ENCODE assay signal across 22 cellular contexts in the genomic region with DNA sequence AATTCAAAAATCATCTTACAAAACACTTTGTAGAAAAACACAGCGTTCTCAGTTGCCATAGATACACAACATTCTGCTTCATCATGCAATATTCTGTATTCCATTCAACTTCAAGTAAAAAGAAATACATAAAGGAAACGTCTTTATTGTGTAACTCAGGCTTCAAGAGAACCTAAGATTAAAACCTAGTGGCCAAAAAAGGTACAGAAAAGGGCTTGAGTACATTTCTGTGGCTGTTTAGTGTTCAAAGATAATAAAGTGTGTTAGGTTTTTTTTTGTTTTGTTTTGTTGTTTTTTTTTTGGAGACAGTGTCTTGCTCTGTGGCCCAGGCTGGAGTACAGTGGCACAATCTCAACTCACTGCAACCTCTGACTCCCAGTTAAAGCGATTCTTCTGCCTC.
DNase-seq lines count a peak whose midpoint lies in the region; TF ChIP-seq lines count a peak whose summit lies in the region.
"Had no signal": no experiment of that assay in that cellular context is flagged by ENCODE, and none has a peak within 500 bp of the region (broad histone marks: within the 10 kb centered on the region; RNA-seq: fewer than 3 reads in every experiment).

No MANE protein-coding gene starts in this region.

- POLR2A ChIA-PET in A673 (lab: Charles Lee; ENCODE audit: low non-redundant PET) = no interaction called here

- no peak overlapping the region for H3K4me3 ChIP-seq in A673 (ENCODE audit: low read depth, low read length, poor library complexity, severe bottlenecking)
- no peak overlapping the region for H3K4me3 ChIP-seq in GM12865 (ENCODE audit: low read depth, low read length)
- no peak overlapping the region for H3K4me3 ChIP-seq in fibroblast of the aortic adventitia (ENCODE audit: low read depth, low read length)
- H3K4me3 ChIP-seq: mucosa of descending colon had no signal

- H3K9me3 Mint-ChIP-seq in progenitor cell of endocrine pancreas (ENCODE audit: low read depth) = peaks cover 19% of the 10 kb centered on the region
- H3K9me3 Mint-ChIP-seq: CD4-positive, alpha-beta memory T cell; T-helper 1 cell treated with Interleukin-12 subunit alpha and Interleukin-12 subunit beta and Interleukin-4 antibody, amounts not matched to agents 30 μg/mL and 1 μg/mL, for 36 hours had no signal

- H3K27me3 ChIP-seq in A673 (replicated peaks; ENCODE audit: insufficient read depth, low read depth, low read length, poor library complexity) = no peaks in the 10 kb centered on the region
- H3K27me3 ChIP-seq: brain microvascular endothelial cell had no signal

- H3K9me3 ChIP-seq in A673 (ENCODE audit: low read depth, low read length, poor library complexity, severe bottlenecking) = peaks cover 6% of the 10 kb centered on the region
- H3K9me3 ChIP-seq: mucosa of descending colon had no signal

- peaks cover 11% of the 10 kb centered on the region for H3K36me3 Mint-ChIP-seq in progenitor cell of endocrine pancreas (ENCODE audit: insufficient read depth)
- H3K36me3 Mint-ChIP-seq: CD4-positive, alpha-beta memory T cell had no signal

- CTCF ChIA-PET in A673 (lab: Charles Lee) = no interaction called here

- no peaks in the 10 kb centered on the region for H3K4me1 ChIP-seq in A673 (ENCODE audit: insufficient read depth, low read length, poor library complexity, severe bottlenecking)

- H3K4me3 Mint-ChIP-seq in progenitor cell of endocrine pancreas (ENCODE audit: low read depth) = no peak overlapping the region
- H3K4me3 Mint-ChIP-seq: CD4-positive, alpha-beta memory T cell; dendritic cell treated with granulocyte-macrophage colony-stimulating factor and Interleukin-4, amounts not matched to agents 40 ng/mL and 50 ng/mL, for 4 days; T-helper 1 cell treated with Interleukin-12 subunit alpha and Interleukin-12 subunit beta and Interleukin-4 antibody, amounts not matched to agents 30 μg/mL and 1 μg/mL, for 36 hours had no signal

- DNase-seq in A673 (ENCODE audit: low spot score) (peak; percentile 7), GM12865 (ENCODE audit: low read depth) (no peak), OCI-M1 (lab: John Stamatoyannopoulos, UW) (peak; percentile 2), fibroblast of the aortic adventitia (ENCODE audit: low read depth) (no peak), HPDE6-E6E7 (ENCODE audit: extremely low spot score) (no peak), progenitor cell of endocrine pancreas (ENCODE audit: low spot score, unreplicated experiment) (no peak), DMS79 treated with DMSO at 0.1 percent for 48 hours (lab: John Stamatoyannopoulos, UW) (no peak), nucleus accumbens (lab: John Stamatoyannopoulos, UW) (no peak)
- DNase-seq: activated CD4-positive, alpha-beta T cell treated with anti-CD3 and anti-CD28 coated beads, Interleukin-2, amount 50 U/mL, for 4 hours; activated CD8-positive, alpha-beta memory T cell treated with anti-CD3 and anti-CD28 coated beads, Interleukin-2, amount 50 U/mL, for 48 hours; activated effector memory CD4-positive, alpha-beta T cell treated with anti-CD3 and anti-CD28 coated beads, Interleukin-2, amount 50 U/mL, for 16 hours; brain microvascular endothelial cell; CD4-positive, alpha-beta memory T cell; foreskin fibroblast; mucosa of descending colon; NCI-H1417 treated with DMSO at 0.1 percent for 48 hours; NCI-H524; retina; Right ventricle myocardium superior; stimulated activated CD4-positive, alpha-beta T cell treated with anti-CD3 and anti-CD28 coated beads, Interleukin-12 subunit alpha, Interleukin-12 subunit beta, amount 100 ng/mL, for 4 hours had no signal

- H3K27ac Mint-ChIP-seq in progenitor cell of endocrine pancreas = no peak overlapping the region
- H3K27ac Mint-ChIP-seq: CD4-positive, alpha-beta memory T cell; dendritic cell treated with granulocyte-macrophage colony-stimulating factor and Interleukin-4, amounts not matched to agents 40 ng/mL and 50 ng/mL, for 4 days; T-helper 1 cell treated with Interleukin-12 subunit alpha and Interleukin-12 subunit beta and Interleukin-4 antibody, amounts not matched to agents 30 μg/mL and 1 μg/mL, for 36 hours had no signal

- TF ChIP-seq CTCF in A673 (conservative IDR thresholded peaks at IDR 0.05; ENCODE audit: low read depth, low read length) (no peak), GM12865 (IDR thresholded peaks at IDR 0.05; ENCODE audit: insufficient read depth, low read depth, low read length, missing control alignments) (peak; percentile 7), fibroblast of the aortic adventitia (IDR thresholded peaks at IDR 0.05; ENCODE audit: insufficient read depth, low read length) (peak; percentile 25), progenitor cell of endocrine pancreas (IDR thresholded peaks at IDR 0.05; ENCODE audit: unreplicated experiment) (no peak)

- no peaks in the 10 kb centered on the region for H3K4me1 Mint-ChIP-seq in progenitor cell of endocrine pancreas (ENCODE audit: low read depth)
- H3K4me1 Mint-ChIP-seq: CD4-positive, alpha-beta memory T cell had no signal

- intact Hi-C loops in A673 (cut with micrococcal nuclease; ENCODE audit: unreplicated experiment) = no loop called here

- no peaks in the 10 kb centered on the region for H3K27me3 Mint-ChIP-seq in progenitor cell of endocrine pancreas
- H3K27me3 Mint-ChIP-seq: dendritic cell treated with granulocyte-macrophage colony-stimulating factor and Interleukin-4, amounts not matched to agents 40 ng/mL and 50 ng/mL, for 4 days had no signal

- BruUV-seq in A673 (replicated peaks; lab: Mats Ljungman, UMichigan) = no TSS peak

- H3K27ac ChIP-seq in A673 (ENCODE audit: low read depth, low read length, poor library complexity, severe bottlenecking) = no peak overlapping the region
- H3K27ac ChIP-seq: brain microvascular endothelial cell had no signal

- H3K36me3 ChIP-seq in A673 (ENCODE audit: insufficient read depth, low read length, poor library complexity, severe bottlenecking) = no peaks in the 10 kb centered on the region
- H3K36me3 ChIP-seq: brain microvascular endothelial cell had no signal

Comparison
In these comparisons a context has a peak if more than half of its experiments do, and no peak if none do; other contexts are left out.
1. DNase-seq: peak in A673 (single experiment) and OCI-M1 (single experiment); none in GM12865 (single experiment), fibroblast of the aortic adventitia (single experiment), HPDE6-E6E7 (single experiment), progenitor cell of endocrine pancreas (single experiment), DMS79 treated with DMSO at 0.1 percent for 48 hours (single experiment) and nucleus accumbens (0 of 56).
2. CTCF ChIP-seq: peak in GM12865 (single experiment) and fibroblast of the aortic adventitia (single experiment); none in A673 (single experiment) and progenitor cell of endocrine pancreas (single experiment).